In genomic region chr5:68478306-68479091, GRCh38 we compare ENCODE assay signal across 14 cellular contexts.
DNase-seq lines count a peak whose midpoint lies in the region; ATAC-seq and TF ChIP-seq lines count a peak whose summit lies in the region.
"Had no signal": no experiment of that assay in that cellular context is flagged by ENCODE, and none has a peak within 500 bp of the region (broad histone marks: within the 10 kb centered on the region; RNA-seq: fewer than 3 reads in every experiment).

No MANE protein-coding gene starts in this region.

- DNase-seq in GM04504 (ENCODE audit: low read depth) = peak; percentile 58
- no peak for DNase-seq in left ventricle myocardium inferior
- no peak for DNase-seq in KG1 (lab: John Stamatoyannopoulos, UW)
- DNase-seq in stimulated activated naive B cell treated with anti-CD40 and anti-IgM and Interleukin-4, amounts not matched to agents 10 μg/mL and 1 μg/mL and 100 μg/mL, for 72 hours = no peak
- DNase-seq in NCI-H345 treated with DMSO at 0.1 percent for 48 hours (lab: John Stamatoyannopoulos, UW; ENCODE audit: unreplicated experiment) = no peak
- DNase-seq: activated CD4-positive, alpha-beta T cell treated with anti-CD3 and anti-CD28 coated beads for 48 hours; activated T-cell treated with anti-CD3 and anti-CD28 coated beads, Interleukin-2, amount 50 U/mL, for 48 hours; body of pancreas; Karpas-422; retina; T-helper 17 cell had no signal

- peak overlapping the region; percentile 69 for H3K27ac ChIP-seq in angular gyrus (ENCODE audit: low read depth, low read length)
- peak overlapping the region; percentile 67 for H3K27ac ChIP-seq in left ventricle myocardium inferior (replicated peaks)
- peak overlapping the region; percentile 86 for H3K27ac ChIP-seq in subcutaneous abdominal adipose tissue (ENCODE audit: low read depth, low read length)
- H3K27ac ChIP-seq: body of pancreas had no signal

- no peaks in the 10 kb centered on the region for H3K9me3 ChIP-seq in left ventricle myocardium inferior (replicated peaks)
- H3K9me3 ChIP-seq in subcutaneous abdominal adipose tissue (ENCODE audit: control insufficient read depth in 5 of 5, low read length in 5 of 5) = no peaks in the 10 kb centered on the region
- H3K9me3 ChIP-seq: body of pancreas had no signal

- peaks cover 4% of the 10 kb centered on the region in 2 donors for H3K4me1 Mint-ChIP-seq in stimulated activated naive B cell treated with anti-CD40 and anti-IgM and Interleukin-4, amounts not matched to agents 10 μg/mL and 1 μg/mL and 100 μg/mL, for 72 hours

- H3K27me3 ChIP-seq in left ventricle myocardium inferior (ENCODE audit: low read depth) = no peaks in the 10 kb centered on the region
- no peaks in the 10 kb centered on the region for H3K27me3 ChIP-seq in subcutaneous abdominal adipose tissue (ENCODE audit: control insufficient read depth in 5 of 5, insufficient read depth in 4 of 5, low read length in 5 of 5)
- H3K27me3 ChIP-seq: body of pancreas had no signal

- no peaks in the 10 kb centered on the region for H3K36me3 ChIP-seq in left ventricle myocardium inferior
- H3K36me3 ChIP-seq in subcutaneous abdominal adipose tissue (ENCODE audit: control insufficient read depth in 5 of 5, insufficient read depth in 5 of 5, low read length in 5 of 5) = no peaks in the 10 kb centered on the region

- intact Hi-C loops in left ventricle myocardium inferior (cut with micrococcal nuclease) = no loop called here

- H3K4me3 Mint-ChIP-seq in stimulated activated naive B cell treated with anti-CD40 and anti-IgM and Interleukin-4, amounts not matched to agents 10 μg/mL and 1 μg/mL and 100 μg/mL, for 72 hours = no peak overlapping the region
- H3K4me3 Mint-ChIP-seq: T-helper 17 cell had no signal

- no peak overlapping the region for H3K4me3 ChIP-seq in left ventricle myocardium inferior
- peak overlapping the region in 1 of 5 donors; percentile 11 for H3K4me3 ChIP-seq in subcutaneous abdominal adipose tissue (ENCODE audit: low read depth in 1 of 5, low read length in 5 of 5)
- H3K4me3 ChIP-seq: body of pancreas had no signal

- ATAC-seq in stimulated activated naive B cell treated with anti-CD40 and anti-IgM and Interleukin-4, amounts not matched to agents 10 μg/mL and 1 μg/mL and 100 μg/mL, for 72 hours (replicated peaks) = no peak
- ATAC-seq: body of pancreas, Panc1, T-helper 17 cell had no signal

- no peaks in the 10 kb centered on the region for H3K9me3 Mint-ChIP-seq in stimulated activated naive B cell treated with anti-CD40 and anti-IgM and Interleukin-4, amounts not matched to agents 10 μg/mL and 1 μg/mL and 100 μg/mL, for 72 hours

- H3K9ac ChIP-seq in subcutaneous abdominal adipose tissue (ENCODE audit: low read length in 5 of 5) = peak overlapping the region in 4 of 5 donors; percentile 8 to 63 (median 44)

- peaks cover 18% of the 10 kb centered on the region for H3K4me1 ChIP-seq in left ventricle myocardium inferior
- H3K4me1 ChIP-seq in subcutaneous abdominal adipose tissue (ENCODE audit: control insufficient read depth in 5 of 5, insufficient read depth in 5 of 5, low read length in 5 of 5) = peaks cover 4 to 35% (median 29%) of the 10 kb centered on the region in 5 donors
- H3K4me1 ChIP-seq: body of pancreas had no signal

- H3K27me3 Mint-ChIP-seq in stimulated activated naive B cell treated with anti-CD40 and anti-IgM and Interleukin-4, amounts not matched to agents 10 μg/mL and 1 μg/mL and 100 μg/mL, for 72 hours = peaks cover 0 to 5% of the 10 kb centered on the region in 2 donors

- TF ChIP-seq CTCF in left ventricle myocardium inferior (IDR thresholded peaks at IDR 0.05; ENCODE audit: borderline replicate concordance) = no peak

- no peak overlapping the region for H3K27ac Mint-ChIP-seq in stimulated activated naive B cell treated with anti-CD40 and anti-IgM and Interleukin-4, amounts not matched to agents 10 μg/mL and 1 μg/mL and 100 μg/mL, for 72 hours
- H3K27ac Mint-ChIP-seq: T-helper 17 cell had no signal

- peaks cover 0 to 2% of the 10 kb centered on the region in 2 donors for H3K36me3 Mint-ChIP-seq in stimulated activated naive B cell treated with anti-CD40 and anti-IgM and Interleukin-4, amounts not matched to agents 10 μg/mL and 1 μg/mL and 100 μg/mL, for 72 hours
